12 cellular contexts compared by ENCODE assay signal in the genomic region with DNA sequence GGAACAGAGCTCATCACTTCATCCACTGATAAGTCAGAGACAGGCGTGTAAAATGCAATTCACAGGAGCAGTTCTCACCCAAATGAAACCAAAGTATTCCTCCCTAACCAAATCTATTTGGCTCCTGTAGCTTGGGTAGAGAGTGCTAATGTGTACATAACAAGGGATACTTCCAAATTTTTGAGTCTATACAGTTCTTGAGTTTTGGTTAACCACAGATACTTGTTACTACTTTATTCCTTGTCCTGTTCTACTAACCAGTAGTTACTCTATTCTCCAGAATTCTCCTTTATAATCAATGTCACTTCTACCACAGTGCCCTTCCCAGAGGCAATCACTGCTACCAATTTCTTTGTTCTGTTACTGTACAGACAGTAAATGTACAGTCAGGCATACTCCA. TPM values are rescaled to one million over a fixed set of nuclear protein-coding genes. Genes with fewer than 3 reads are reported as not detected.
DNase-seq lines count a peak whose midpoint lies in the region; ATAC-seq and TF ChIP-seq lines count a peak whose summit lies in the region.
"Had no signal": no experiment of that assay in that cellular context is flagged by ENCODE, and none has a peak within 500 bp of the region (broad histone marks: within the 10 kb centered on the region; RNA-seq: fewer than 3 reads in every experiment).

No MANE protein-coding gene starts in this region.

- peak; percentile 36 for ATAC-seq in activated CD8-positive, alpha-beta T cell treated with anti-CD3 and anti-CD28 coated beads, Interleukin-2, amount 10 ng/mL, durations not matched to agents 7 days and 5 days
- ATAC-seq in natural killer cell (peak in 1 of 3 donors; percentile 33), GM21390 (IDR thresholded peaks at IDR 0.05; ENCODE audit: unreplicated experiment) (no peak)

- no peak for TF ChIP-seq CTCF in CD14-positive monocyte (IDR thresholded peaks at IDR 0.05)
- TF ChIP-seq CTCF in Calu3 (IDR thresholded peaks at IDR 0.05; ENCODE audit: unreplicated experiment): no peak
- no peak for TF ChIP-seq CTCF in natural killer cell (IDR thresholded peaks at IDR 0.05)
- no peak for TF ChIP-seq CTCF in glutamatergic neuron (IDR thresholded peaks at IDR 0.05; ENCODE audit: partially characterized antibody, unreplicated experiment)

- H3K4me1 Mint-ChIP-seq in CD14-positive monocyte: peaks cover 74% of the 10 kb centered on the region
- H3K4me1 Mint-ChIP-seq in Calu3 (ENCODE audit: low read depth, unreplicated experiment): peaks cover 19% of the 10 kb centered on the region
- H3K4me1 Mint-ChIP-seq in activated CD8-positive, alpha-beta T cell treated with anti-CD3 and anti-CD28 coated beads, Interleukin-2, amount 10 ng/mL, durations not matched to agents 7 days and 5 days (ENCODE audit: low read depth): peaks cover 63% of the 10 kb centered on the region
- H3K4me1 Mint-ChIP-seq in natural killer cell: peaks cover 86 to 89% of the 10 kb centered on the region in 2 donors
- no peaks in the 10 kb centered on the region for H3K4me1 Mint-ChIP-seq in glutamatergic neuron (ENCODE audit: low read depth, unreplicated experiment)

- H3K27ac Mint-ChIP-seq in CD14-positive monocyte: peak overlapping the region; percentile 84 to 96 (median 94)
- peak overlapping the region; percentile 31 for H3K27ac Mint-ChIP-seq in Calu3 (ENCODE audit: unreplicated experiment)
- H3K27ac Mint-ChIP-seq in activated CD8-positive, alpha-beta T cell treated with anti-CD3 and anti-CD28 coated beads, Interleukin-2, amount 10 ng/mL, durations not matched to agents 7 days and 5 days: peak overlapping the region; percentile 71
- H3K27ac Mint-ChIP-seq in natural killer cell: peak overlapping the region; percentile 45 to 84
- H3K27ac Mint-ChIP-seq in glutamatergic neuron (ENCODE audit: unreplicated experiment): no peak overlapping the region

- POLR2A ChIA-PET in activated CD8-positive, alpha-beta T cell treated with anti-CD3 and anti-CD28 coated beads, Interleukin-2, amount 10 ng/mL, durations not matched to agents 7 days and 5 days (lab: Charles Lee): interaction anchor here (0.8 to 1.2 kb wide), 2 partner anchors 13 to 57 kb away, joined by 3 to 4 read pairs; a partner anchor contains a TSS

- H3K27me3 Mint-ChIP-seq in CD14-positive monocyte (ENCODE audit: low read depth in 3 of 3) (no peaks in the 10 kb centered on the region), Calu3 (ENCODE audit: unreplicated experiment) (no peaks in the 10 kb centered on the region), natural killer cell (ENCODE audit: low read depth in 2 of 2) (no peaks in the 10 kb centered on the region), glutamatergic neuron (ENCODE audit: unreplicated experiment) (peaks cover 2% of the 10 kb centered on the region)
- no peaks in the 10 kb centered on the region for H3K27me3 Mint-ChIP-seq in activated CD8-positive, alpha-beta T cell treated with anti-CD3 and anti-CD28 coated beads, Interleukin-2, amount 10 ng/mL, durations not matched to agents 7 days and 5 days (ENCODE audit: low read depth)

- H3K9me3 Mint-ChIP-seq in CD14-positive monocyte (peaks cover 0 to 2% (median 0%) of the 10 kb centered on the region in 7 donors), Calu3 (ENCODE audit: low read depth, unreplicated experiment) (no peaks in the 10 kb centered on the region), natural killer cell (no peaks in the 10 kb centered on the region), glutamatergic neuron (ENCODE audit: unreplicated experiment) (no peaks in the 10 kb centered on the region)
- peaks cover 4% of the 10 kb centered on the region for H3K9me3 Mint-ChIP-seq in activated CD8-positive, alpha-beta T cell treated with anti-CD3 and anti-CD28 coated beads, Interleukin-2, amount 10 ng/mL, durations not matched to agents 7 days and 5 days (ENCODE audit: insufficient read depth)

- intact Hi-C loops in CD14-positive monocyte (cut with micrococcal nuclease): no loop called here
- intact Hi-C loops in Calu3 (cut with micrococcal nuclease; ENCODE audit: unreplicated experiment): no loop called here
- intact Hi-C loops in natural killer cell (cut with micrococcal nuclease): loop anchor here (10.0 kb wide), 1 partner anchor 53 kb away; a partner anchor contains a TSS

- H3K4me3 Mint-ChIP-seq in CD14-positive monocyte (peak overlapping the region; percentile 57 to 76), Calu3 (ENCODE audit: low read depth, unreplicated experiment) (no peak overlapping the region), natural killer cell (peak overlapping the region; percentile 58), glutamatergic neuron (ENCODE audit: unreplicated experiment) (no peak overlapping the region)
- H3K4me3 Mint-ChIP-seq in activated CD8-positive, alpha-beta T cell treated with anti-CD3 and anti-CD28 coated beads, Interleukin-2, amount 10 ng/mL, durations not matched to agents 7 days and 5 days: peak overlapping the region; percentile 1

- DNase-seq in CD14-positive monocyte (ENCODE audit: low spot score): no peak
- no peak for DNase-seq in Calu3
- no peak for DNase-seq in activated CD8-positive, alpha-beta T cell treated with anti-CD3 and anti-CD28 coated beads, Interleukin-2, amount 10 ng/mL, durations not matched to agents 7 days and 5 days
- no peak for DNase-seq in natural killer cell
- DNase-seq in NCI-H146 treated with DMSO at 0.1 percent for 48 hours (lab: John Stamatoyannopoulos, UW; ENCODE audit: unreplicated experiment): no peak
- no peak for DNase-seq in glutamatergic neuron
- DNase-seq: aorta, kidney glomerular epithelial cell, NCI-H187, NCI-H526 treated with DMSO at 0.1 percent for 48 hours, testis had no signal

- H3K36me3 Mint-ChIP-seq in CD14-positive monocyte (peaks cover 38 to 41% of the 10 kb centered on the region in 2 donors), Calu3 (ENCODE audit: insufficient read depth, unreplicated experiment) (peaks cover 28% of the 10 kb centered on the region), natural killer cell (peaks cover 17% of the 10 kb centered on the region), glutamatergic neuron (ENCODE audit: unreplicated experiment) (peaks cover 8% of the 10 kb centered on the region)
- H3K36me3 Mint-ChIP-seq in activated CD8-positive, alpha-beta T cell treated with anti-CD3 and anti-CD28 coated beads, Interleukin-2, amount 10 ng/mL, durations not matched to agents 7 days and 5 days (ENCODE audit: low read depth): peaks cover 54% of the 10 kb centered on the region

- BruUV-seq in Calu3 (replicated peaks; lab: Mats Ljungman, UMichigan): no TSS peak

- CTCF ChIA-PET in Calu3 (lab: Charles Lee): no interaction called here
- CTCF ChIA-PET in activated CD8-positive, alpha-beta T cell treated with anti-CD3 and anti-CD28 coated beads, Interleukin-2, amount 10 ng/mL, durations not matched to agents 7 days and 5 days (lab: Charles Lee): interaction anchor here (1.3 to 2.4 kb wide), 2 partner anchors 10 to 13 kb away, joined by 3 to 14 read pairs; no protein-coding TSS in a partner anchor

RNA-seq across cellular contexts. Expression of a gene that starts 57.3 kb away (rescaled TPM):
- polyA plus RNA-seq in CD14-positive monocyte: 10 to 100 TPM; 83.3 TPM
- total RNA-seq in Calu3 (2022) (63.4 and 63.5 TPM in 2 replicates), natural killer cell (100 to 1,000 TPM; 174 to 216 (median 193) TPM), glutamatergic neuron (ENCODE audit: unreplicated experiment) (9.8 TPM)
- total RNA-seq in activated CD8-positive, alpha-beta T cell treated with anti-CD3 and anti-CD28 coated beads, Interleukin-2, amount 10 ng/mL, durations not matched to agents 7 days and 5 days: 100 to 1,000 TPM; 106 to 107 TPM

Comparison
In these comparisons a context has a peak if more than half of its experiments do, and no peak if none do; other contexts are left out.
1. H3K4me3 Mint-ChIP-seq: peak in CD14-positive monocyte (2 of 2), activated CD8-positive, alpha-beta T cell treated with anti-CD3 and anti-CD28 coated beads, Interleukin-2, amount 10 ng/mL, durations not matched to agents 7 days and 5 days (single experiment) and natural killer cell (single experiment); none in Calu3 (single experiment) and glutamatergic neuron (single experiment).